In genomic region chr18:3758531-3758930, GRCh38 we compare ENCODE assay signal across 21 cellular contexts.
DNase-seq lines count a peak whose midpoint lies in the region; ATAC-seq lines count a peak whose summit lies in the region.
"Had no signal": no experiment of that assay in that cellular context is flagged by ENCODE, and none has a peak within 500 bp of the region (broad histone marks: within the 10 kb centered on the region; RNA-seq: fewer than 3 reads in every experiment).

No MANE protein-coding gene starts in this region.

- H3K4me1 ChIP-seq in right cardiac atrium (ENCODE audit: control insufficient read depth, insufficient read depth, low read length) = no peaks in the 10 kb centered on the region
- H3K4me1 ChIP-seq: gastrocnemius medialis had no signal

- intact Hi-C loops in activated CD4-positive, alpha-beta T cell treated with anti-CD3 and anti-CD28 coated beads, Interleukin-2, amount 10 ng/mL, durations not matched to agents 24 days and 14 days (cut with micrococcal nuclease) = no loop called here
- intact Hi-C loops in right cardiac atrium (cut with DNase I) = no loop called here

- 90% methylated on average over 7 of the region's 7 CpGs for WGBS in right cardiac atrium

- no peak for ATAC-seq in right cardiac atrium
- ATAC-seq: gastrocnemius medialis had no signal

- no peaks in the 10 kb centered on the region for H3K36me3 Mint-ChIP-seq in activated CD4-positive, alpha-beta T cell treated with anti-CD3 and anti-CD28 coated beads, Interleukin-2, amount 10 ng/mL, durations not matched to agents 24 days and 14 days (ENCODE audit: low read depth)
- H3K36me3 Mint-ChIP-seq: CD8-positive, alpha-beta memory T cell had no signal

- H3K27me3 Mint-ChIP-seq in activated CD4-positive, alpha-beta T cell treated with anti-CD3 and anti-CD28 coated beads, Interleukin-2, amount 10 ng/mL, durations not matched to agents 24 days and 14 days = no peaks in the 10 kb centered on the region

- H3K4me3 Mint-ChIP-seq in activated CD4-positive, alpha-beta T cell treated with anti-CD3 and anti-CD28 coated beads, Interleukin-2, amount 10 ng/mL, durations not matched to agents 24 days and 14 days = no peak overlapping the region
- H3K4me3 Mint-ChIP-seq: CD8-positive, alpha-beta memory T cell; T-helper 2 cell treated with Interferon-gamma antibody and Interleukin-4, amounts not matched to agents 5 μg/mL and 100 μg/mL, for 36 hours had no signal

- H3K27ac Mint-ChIP-seq in activated CD4-positive, alpha-beta T cell treated with anti-CD3 and anti-CD28 coated beads, Interleukin-2, amount 10 ng/mL, durations not matched to agents 24 days and 14 days = no peak overlapping the region
- H3K27ac Mint-ChIP-seq: CD8-positive, alpha-beta memory T cell; T-helper 2 cell treated with Interferon-gamma antibody and Interleukin-4, amounts not matched to agents 5 μg/mL and 100 μg/mL, for 36 hours had no signal

- H3K27ac ChIP-seq in right cardiac atrium (ENCODE audit: low read length) = no peak overlapping the region
- H3K27ac ChIP-seq: gastrocnemius medialis, HL-60, ovary had no signal

- no peaks in the 10 kb centered on the region for H3K9me3 ChIP-seq in right cardiac atrium (ENCODE audit: control insufficient read depth, low read length)
- H3K9me3 ChIP-seq: gastrocnemius medialis, ovary had no signal

- no peaks in the 10 kb centered on the region for H3K27me3 ChIP-seq in right cardiac atrium (ENCODE audit: control insufficient read depth, insufficient read depth)
- H3K27me3 ChIP-seq: dorsolateral prefrontal cortex, gastrocnemius medialis, ovary had no signal

- H3K4me1 Mint-ChIP-seq in activated CD4-positive, alpha-beta T cell treated with anti-CD3 and anti-CD28 coated beads, Interleukin-2, amount 10 ng/mL, durations not matched to agents 24 days and 14 days = no peaks in the 10 kb centered on the region
- H3K4me1 Mint-ChIP-seq: CD8-positive, alpha-beta memory T cell had no signal

- no peaks in the 10 kb centered on the region for H3K9me3 Mint-ChIP-seq in activated CD4-positive, alpha-beta T cell treated with anti-CD3 and anti-CD28 coated beads, Interleukin-2, amount 10 ng/mL, durations not matched to agents 24 days and 14 days

- peak; percentile 27 for DNase-seq in activated CD4-positive, alpha-beta T cell treated with anti-CD3 and anti-CD28 coated beads, Interleukin-2, amount 10 ng/mL, durations not matched to agents 24 days and 14 days
- DNase-seq in activated CD4-positive, alpha-beta T cell treated with anti-CD3 and anti-CD28 coated beads for 4 hours = no peak
- DNase-seq in NCI-H460 (ENCODE audit: extremely low read depth, low read depth) (peak; percentile 91), dermis blood vessel endothelial cell (peak; percentile 55), stromal cell of bone marrow (ENCODE audit: low read depth) (peak; percentile 1), right cardiac atrium (no peak), inferior parietal cortex (ENCODE audit: extremely low spot score) (no peak), UCSD-AML1 (lab: John Stamatoyannopoulos, UW; ENCODE audit: unreplicated experiment) (no peak)
- DNase-seq: 8988T; activated CD4-positive, alpha-beta T cell treated with anti-CD3 and anti-CD28 coated beads, Interleukin-2, amount 50 U/mL, for 4 hours; amygdala; CD8-positive, alpha-beta memory T cell; dorsolateral prefrontal cortex; gastrocnemius medialis; GOT3; NCI-H1105; NCI-H510A treated with DMSO at 0.1 percent for 48 hours; ovary; stimulated activated CD4-positive, alpha-beta T cell treated with anti-CD3 and anti-CD28 coated beads, Interleukin-12 subunit alpha, Interleukin-12 subunit beta, amount 100 ng/mL, for 4 hours had no signal

- no peak overlapping the region for H3K4me3 ChIP-seq in right cardiac atrium (ENCODE audit: low read length)
- H3K4me3 ChIP-seq: dorsolateral prefrontal cortex, gastrocnemius medialis, ovary had no signal

Comparison
In these comparisons a context has a peak if more than half of its experiments do, and no peak if none do; other contexts are left out.
1. DNase-seq: peak in activated CD4-positive, alpha-beta T cell treated with anti-CD3 and anti-CD28 coated beads, Interleukin-2, amount 10 ng/mL, durations not matched to agents 24 days and 14 days (single experiment), NCI-H460 (single experiment), dermis blood vessel endothelial cell (single experiment) and stromal cell of bone marrow (single experiment); none in activated CD4-positive, alpha-beta T cell treated with anti-CD3 and anti-CD28 coated beads for 4 hours (0 of 2), right cardiac atrium (0 of 3), inferior parietal cortex (single experiment) and UCSD-AML1 (single experiment).